8 cellular contexts compared by ENCODE assay signal in genomic region chr2:49291619-49292018, GRCh38.
"Had no signal": no experiment of that assay in that cellular context is flagged by ENCODE, and none has a peak within 500 bp of the region (broad histone marks: within the 10 kb centered on the region; RNA-seq: fewer than 3 reads in every experiment).

No MANE protein-coding gene starts in this region.

- DNase-seq: GM23248, H7, HFFc6, IMR-90, KG1 had no signal

- H3K4me3 ChIP-seq: GM23248, HAP-1, K562 had no signal

- H2AFZ ChIP-seq: GM23248 had no signal

- H3K4me3 Mint-ChIP-seq: HFFc6 had no signal

- H3K27ac ChIP-seq: GM23248 had no signal

- FAIRE-seq: HTR-8/SVneo, K562 had no signal

- H3K36me3 ChIP-seq: HAP-1 had no signal

- H3K27ac Mint-ChIP-seq: HFFc6 had no signal

- H3K9ac ChIP-seq: GM23248 had no signal

- H3K9me3 ChIP-seq: HAP-1 had no signal
